1 cellular context compared by ENCODE assay signal in genomic region chr19:50660083-50660366, GRCh38.
TF ChIP-seq lines count a peak whose summit lies in the region.

No MANE protein-coding gene starts in this region.

TF ChIP-seq in SK-N-SH treated with all-trans-retinoic acid at 6 μM for 48 hours, 23 proteins besides CTCF, POLR2A, EP300 and RAD21 (continued from another document):
- TF ChIP-seq CSRNP3 (CRISPR knock-in tag; IDR thresholded peaks at IDR 0.05) (no peak), BACH2 (CRISPR knock-in tag; IDR thresholded peaks at IDR 0.05; ENCODE audit: borderline replicate concordance) (no peak), ISL1 (CRISPR knock-in tag; IDR thresholded peaks at IDR 0.05) (no peak), GLIS3 (CRISPR knock-in tag; IDR thresholded peaks at IDR 0.05) (no peak), PPARA (CRISPR knock-in tag; IDR thresholded peaks at IDR 0.05; ENCODE audit: borderline replicate concordance) (no peak)
- TF ChIP-seq, protein P1, sequence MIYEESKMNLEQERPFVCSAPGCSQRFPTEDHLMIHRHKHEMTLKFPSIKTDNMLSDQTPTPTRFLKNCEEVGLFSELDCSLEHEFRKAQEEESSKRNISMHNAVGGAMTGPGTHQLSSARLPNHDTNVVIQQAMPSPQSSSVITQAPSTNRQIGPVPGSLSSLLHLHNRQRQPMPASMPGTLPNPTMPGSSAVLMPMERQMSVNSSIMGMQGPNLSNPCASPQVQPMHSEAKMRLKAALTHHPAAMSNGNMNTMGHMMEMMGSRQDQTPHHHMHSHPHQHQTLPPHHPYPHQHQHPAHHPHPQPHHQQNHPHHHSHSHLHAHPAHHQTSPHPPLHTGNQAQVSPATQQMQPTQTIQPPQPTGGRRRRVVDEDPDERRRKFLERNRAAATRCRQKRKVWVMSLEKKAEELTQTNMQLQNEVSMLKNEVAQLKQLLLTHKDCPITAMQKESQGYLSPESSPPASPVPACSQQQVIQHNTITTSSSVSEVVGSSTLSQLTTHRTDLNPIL (CRISPR knock-in tag; IDR thresholded peaks at IDR 0.05; ENCODE audit: low read depth): no peak
TF ChIP-seq in SK-N-SH treated with all-trans-retinoic acid at 6 μM for 48 hours: peak in this region for 0.
